29 cellular contexts compared by ENCODE assay signal in the genomic region with DNA sequence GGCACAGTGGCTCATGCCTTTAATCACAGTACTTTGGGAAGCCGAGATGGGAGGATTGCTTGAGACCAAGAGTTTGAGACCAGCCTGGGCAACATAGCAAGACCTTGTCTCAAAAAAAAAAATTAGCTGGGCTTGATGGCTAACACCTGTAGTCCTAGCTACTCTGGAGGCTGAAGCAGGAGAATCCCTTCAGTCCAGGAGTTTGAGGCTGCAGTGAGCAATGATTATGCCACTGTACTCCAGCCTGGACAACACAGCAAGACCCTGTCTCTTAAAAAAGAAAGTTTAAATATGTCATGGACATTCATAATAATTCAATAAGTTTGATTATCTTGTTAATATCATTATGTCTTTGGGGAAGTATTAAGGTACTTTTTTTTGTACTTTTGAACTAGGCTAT.
"Had no signal": no experiment of that assay in that cellular context is flagged by ENCODE, and none has a peak within 500 bp of the region (broad histone marks: within the 10 kb centered on the region; RNA-seq: fewer than 3 reads in every experiment).

No MANE protein-coding gene starts in this region.

- H3K4me3 ChIP-seq: stomach, suprapubic skin, testis, thoracic aorta, thyroid gland, tibial artery, tibial nerve, transverse colon, upper lobe of left lung, upper lobe of right lung, uterus, vagina had no signal

- H3K9me3 ChIP-seq: stomach, suprapubic skin, testis, thoracic aorta, thyroid gland, tibial artery, tibial nerve, transverse colon, upper lobe of left lung, upper lobe of right lung, uterus, vagina had no signal

- H3K4me1 ChIP-seq: stomach, suprapubic skin, testis, thyroid gland, tibial artery, tibial nerve, transverse colon, upper lobe of left lung, upper lobe of right lung, uterus, vagina had no signal

- H3K4me1 Mint-ChIP-seq: stimulated activated effector memory CD8-positive, alpha-beta T cell treated with anti-CD3 and anti-CD28 coated beads, Interleukin-12 subunit alpha, Interleukin-12 subunit beta, amount 100 ng/mL, for 72 hours; stimulated activated memory B cell treated with anti-CD40 and anti-IgM and Interleukin-4, amounts not matched to agents 10 μg/mL and 1 μg/mL and 100 μg/mL, for 72 hours; stimulated activated naive B cell treated with anti-CD40 and anti-IgM and Interleukin-4, amounts not matched to agents 10 μg/mL and 1 μg/mL and 100 μg/mL, for 72 hours; stimulated activated naive CD8-positive, alpha-beta T cell treated with anti-CD3 and anti-CD28 coated beads, Interleukin-15, amount 100 ng/mL, for 72 hours had no signal

- H3K27me3 Mint-ChIP-seq: stimulated activated memory B cell treated with anti-CD40 and anti-IgM and Interleukin-4, amounts not matched to agents 10 μg/mL and 1 μg/mL and 100 μg/mL, for 72 hours; stimulated activated naive B cell treated with anti-CD40 and anti-IgM and Interleukin-4, amounts not matched to agents 10 μg/mL and 1 μg/mL and 100 μg/mL, for 72 hours; stimulated activated naive CD8-positive, alpha-beta T cell treated with anti-CD3 and anti-CD28 coated beads, Interleukin-15, amount 100 ng/mL, for 72 hours; stimulated activated naive CD8-positive, alpha-beta T cell treated with anti-CD3 and anti-CD28 coated beads, Interleukin-15, Interleukin-2, amounts not matched to agents 100 ng/mL and 50 ng/mL, for 24 hours; type B pancreatic cell had no signal

- H3K9me3 Mint-ChIP-seq: stimulated activated effector memory CD8-positive, alpha-beta T cell treated with anti-CD3 and anti-CD28 coated beads, Interleukin-12 subunit alpha, Interleukin-12 subunit beta, amount 100 ng/mL, for 72 hours; stimulated activated memory B cell treated with anti-CD40 and anti-IgM and Interleukin-4, amounts not matched to agents 10 μg/mL and 1 μg/mL and 100 μg/mL, for 72 hours; stimulated activated naive B cell treated with anti-CD40 and anti-IgM and Interleukin-4, amounts not matched to agents 10 μg/mL and 1 μg/mL and 100 μg/mL, for 72 hours; stimulated activated naive CD8-positive, alpha-beta T cell treated with anti-CD3 and anti-CD28 coated beads, Interleukin-15, amount 100 ng/mL, for 72 hours; stimulated activated naive CD8-positive, alpha-beta T cell treated with anti-CD3 and anti-CD28 coated beads, Interleukin-15, Interleukin-2, amounts not matched to agents 100 ng/mL and 50 ng/mL, for 24 hours; type B pancreatic cell had no signal

- H3K27ac ChIP-seq: stomach, suprapubic skin, testis, thoracic aorta, thyroid gland, tibial artery, tibial nerve, transverse colon, upper lobe of left lung, upper lobe of right lung, uterus, vagina had no signal

- H3K27me3 ChIP-seq: stomach, suprapubic skin, testis, thyroid gland, tibial artery, tibial nerve, transverse colon, upper lobe of left lung, upper lobe of right lung, uterus, vagina had no signal

- H3K27ac Mint-ChIP-seq: stimulated activated effector memory CD8-positive, alpha-beta T cell treated with anti-CD3 and anti-CD28 coated beads, Interleukin-12 subunit alpha, Interleukin-12 subunit beta, amount 100 ng/mL, for 72 hours; stimulated activated memory B cell treated with anti-CD40 and anti-IgM and Interleukin-4, amounts not matched to agents 10 μg/mL and 1 μg/mL and 100 μg/mL, for 72 hours; stimulated activated naive B cell treated with anti-CD40 and anti-IgM and Interleukin-4, amounts not matched to agents 10 μg/mL and 1 μg/mL and 100 μg/mL, for 72 hours; stimulated activated naive CD8-positive, alpha-beta T cell treated with anti-CD3 and anti-CD28 coated beads, Interleukin-15, amount 100 ng/mL, for 72 hours; stimulated activated naive CD8-positive, alpha-beta T cell treated with anti-CD3 and anti-CD28 coated beads, Interleukin-15, Interleukin-2, amounts not matched to agents 100 ng/mL and 50 ng/mL, for 24 hours; type B pancreatic cell had no signal

- ATAC-seq: stimulated activated effector memory CD8-positive, alpha-beta T cell treated with anti-CD3 and anti-CD28 coated beads, Interleukin-12 subunit alpha, Interleukin-12 subunit beta, amount 100 ng/mL, for 72 hours; stimulated activated memory B cell treated with anti-CD40 and anti-IgM and Interleukin-4, amounts not matched to agents 10 μg/mL and 1 μg/mL and 100 μg/mL, for 72 hours; stimulated activated naive B cell treated with anti-CD40 and anti-IgM and Interleukin-4, amounts not matched to agents 10 μg/mL and 1 μg/mL and 100 μg/mL, for 72 hours; stimulated activated naive CD8-positive, alpha-beta T cell treated with anti-CD3 and anti-CD28 coated beads, Interleukin-15, amount 100 ng/mL, for 72 hours; stimulated activated naive CD8-positive, alpha-beta T cell treated with anti-CD3 and anti-CD28 coated beads, Interleukin-15, Interleukin-2, amounts not matched to agents 100 U/mL and 50 U/mL, for 24 hours; upper lobe of right lung had no signal

- H3K36me3 ChIP-seq: uterus had no signal

- FAIRE-seq: urothelium cell line had no signal

- DNase-seq: stimulated activated CD4-positive, alpha-beta T cell treated with anti-CD3 and anti-CD28 coated beads, Interleukin-2, amount 100 ng/mL, for 48 hours; stimulated activated CD4-positive, alpha-beta T cell treated with anti-CD3 and anti-CD28 coated beads, Interleukin-4, amount 100 ng/mL, for 1 hour; stimulated activated CD4-positive, alpha-beta T cell treated with anti-CD3 and anti-CD28 coated beads, Interleukin-4, amount 100 ng/mL, for 24 hours; stimulated activated CD4-positive, alpha-beta T cell treated with anti-CD3 and anti-CD28 coated beads, Interleukin-4, amount 100 ng/mL, for 4 hours; stimulated activated CD8-positive, alpha-beta memory T cell treated with anti-CD3 and anti-CD28 coated beads, Interleukin-4, amount 100 ng/mL, for 48 hours; stimulated activated naive B cell treated with anti-CD40 and anti-IgM and Interleukin-4, amounts not matched to agents 10 μg/mL and 1 μg/mL and 100 μg/mL, for 72 hours; stimulated activated naive CD4-positive, alpha-beta T cell; stimulated activated naive CD4-positive, alpha-beta T cell treated with Interleukin-2 at 50 U/mL for 16 hours; stimulated activated naive CD8-positive, alpha-beta T cell treated with anti-CD3 and anti-CD28 coated beads, Interleukin-15, amount 100 ng/mL, for 72 hours; stimulated activated naive CD8-positive, alpha-beta T cell treated with anti-CD3 and anti-CD28 coated beads, Interleukin-15, Interleukin-2, amounts not matched to agents 100 U/mL and 50 U/mL, for 24 hours; stomach; substantia nigra; testis; thyroid gland; tibial artery; transverse colon; trophoblast cell; upper lobe of left lung; upper lobe of right lung; uterus had no signal

- H3K4me3 Mint-ChIP-seq: stimulated activated effector memory CD8-positive, alpha-beta T cell treated with anti-CD3 and anti-CD28 coated beads, Interleukin-12 subunit alpha, Interleukin-12 subunit beta, amount 100 ng/mL, for 72 hours; stimulated activated memory B cell treated with anti-CD40 and anti-IgM and Interleukin-4, amounts not matched to agents 10 μg/mL and 1 μg/mL and 100 μg/mL, for 72 hours; stimulated activated naive B cell treated with anti-CD40 and anti-IgM and Interleukin-4, amounts not matched to agents 10 μg/mL and 1 μg/mL and 100 μg/mL, for 72 hours; stimulated activated naive CD8-positive, alpha-beta T cell treated with anti-CD3 and anti-CD28 coated beads, Interleukin-15, amount 100 ng/mL, for 72 hours; stimulated activated naive CD8-positive, alpha-beta T cell treated with anti-CD3 and anti-CD28 coated beads, Interleukin-15, Interleukin-2, amounts not matched to agents 100 ng/mL and 50 ng/mL, for 24 hours; type B pancreatic cell had no signal
